In genomic region chr1:205484985-205485967, GRCh38 we compare ENCODE assay signal across 8 cellular contexts. TPM values are rescaled to one million over a fixed set of nuclear protein-coding genes. Genes with fewer than 3 reads are reported as not detected.
A peak's percentile ranks its signal among the peaks of the same experiment; 100 is the strongest.
DNase-seq lines count a peak whose midpoint lies in the region; TF ChIP-seq lines count a peak whose summit lies in the region.

No MANE protein-coding gene starts in this region.

- no peaks in the 10 kb centered on the region for H4K20me1 ChIP-seq in MM.1S (ENCODE audit: insufficient read depth, low read length)

- DNase-seq in NK-92 treated with Interleukin-12 subunit alpha and Interleukin-12 subunit beta, amount 100 ng/mL, for 24 hours (lab: John Stamatoyannopoulos, UW) = peak; percentile 61
- DNase-seq in NK-92 (lab: John Stamatoyannopoulos, UW; ENCODE audit: unreplicated experiment) (no peak), MM.1S (peak; percentile 86), RPMI7951 (ENCODE audit: low read depth) (peak; percentile 53), activated T-helper 1 cell treated with Interleukin-2 at 50 U/mL for 16 hours (ENCODE audit: low read depth) (peak; percentile 46), fibroblast of the conjunctiva (ENCODE audit: low read depth) (peak; percentile 47), occipital lobe (lab: John Stamatoyannopoulos, UW) (peak; percentile 43), type B pancreatic cell (ENCODE audit: extremely low spot score, unreplicated experiment) (no peak)

- H3K36me3 Mint-ChIP-seq in type B pancreatic cell = no peaks in the 10 kb centered on the region

- no peaks in the 10 kb centered on the region for H3K9me3 ChIP-seq in MM.1S (replicated peaks; ENCODE audit: insufficient read depth, low read length)

- H3K36me3 ChIP-seq in MM.1S (replicated peaks; ENCODE audit: insufficient read depth, low read length) = no peaks in the 10 kb centered on the region

- no peak overlapping the region for H3K4me3 Mint-ChIP-seq in type B pancreatic cell

- H3K4me2 ChIP-seq in MM.1S (ENCODE audit: low read depth, low read length) = no peak overlapping the region

- no peak overlapping the region for H3K27ac ChIP-seq in MM.1S (ENCODE audit: low read length)

- no peaks in the 10 kb centered on the region for H3K79me2 ChIP-seq in MM.1S (ENCODE audit: low read length)

- peaks cover 57% of the 10 kb centered on the region for H3K27me3 ChIP-seq in MM.1S (replicated peaks; ENCODE audit: insufficient read depth, low read length)

- H2AFZ ChIP-seq in MM.1S (ENCODE audit: low read length) = 0 out of 2 replicates have a peak overlapping the region, but pooled peaks have one; percentile 11

- no peaks in the 10 kb centered on the region for H3K9me3 Mint-ChIP-seq in type B pancreatic cell

- H3K4me1 ChIP-seq in MM.1S (ENCODE audit: low read length) = peaks cover 10% of the 10 kb centered on the region

- H3F3A ChIP-seq in MM.1S (ENCODE audit: insufficient read depth, low read length) = peaks cover 5% of the 10 kb centered on the region; the same call in 1 of the 2 replicates

- H3K4me3 ChIP-seq in MM.1S (ENCODE audit: low read length) = no peak overlapping the region

- H3K27me3 Mint-ChIP-seq in type B pancreatic cell = peaks cover 61% of the 10 kb centered on the region

- no peak overlapping the region for H3K9ac ChIP-seq in MM.1S (ENCODE audit: low read length)

- no peak overlapping the region for H3K27ac Mint-ChIP-seq in type B pancreatic cell

- peaks cover 12% of the 10 kb centered on the region for H3K4me1 Mint-ChIP-seq in type B pancreatic cell (ENCODE audit: unreplicated experiment)

- H3K9me2 ChIP-seq in MM.1S (replicated peaks; ENCODE audit: insufficient read depth, low read length) = no peaks in the 10 kb centered on the region

- TF ChIP-seq CTCF in MM.1S (IDR thresholded peaks at IDR 0.05; ENCODE audit: low read length) (peak; percentile 99), type B pancreatic cell (conservative IDR thresholded peaks at IDR 0.05) (peak; percentile 97)

RNA-seq across cellular contexts. Expression of gene CDK18, which starts 19.2 kb away (rescaled TPM):
- under 0.01 and 0.36 TPM in 2 replicates for total RNA-seq in RPMI7951 (2014; rRNA removed; shearing (Covaris generic))
- total RNA-seq in occipital lobe (0.16 TPM), type B pancreatic cell (ENCODE audit: low replicate concordance) (9.6 and 19.3 TPM in 2 replicates)

RNA-seq across cellular contexts. Expression of gene BLACAT1, which starts 29.4 kb away (rescaled TPM):
- total RNA-seq in RPMI7951 (2014; rRNA removed; shearing (Covaris generic)) = not detected in 2 replicates
- total RNA-seq in occipital lobe (0.94 TPM), type B pancreatic cell (ENCODE audit: low replicate concordance) (2.4 and 6.8 TPM in 2 replicates)

Comparison
In these comparisons a context has a peak if more than half of its experiments do, and no peak if none do; other contexts are left out.
1. DNase-seq: peak in NK-92 treated with Interleukin-12 subunit alpha and Interleukin-12 subunit beta, amount 100 ng/mL, for 24 hours (single experiment), MM.1S (single experiment), RPMI7951 (single experiment), activated T-helper 1 cell treated with Interleukin-2 at 50 U/mL for 16 hours (single experiment), fibroblast of the conjunctiva (single experiment) and occipital lobe (single experiment); none in NK-92 (single experiment) and type B pancreatic cell (single experiment).